ENCODE assay signal across 11 cellular contexts in genomic region chr16:65975049-65975708, GRCh38.
DNase-seq lines count a peak whose midpoint lies in the region; ATAC-seq and TF ChIP-seq lines count a peak whose summit lies in the region.
"Had no signal": no experiment of that assay in that cellular context is flagged by ENCODE, and none has a peak within 500 bp of the region (broad histone marks: within the 10 kb centered on the region; RNA-seq: fewer than 3 reads in every experiment).

No MANE protein-coding gene starts in this region.

- H3K9me3 ChIP-seq in A673 (ENCODE audit: low read depth, low read length, poor library complexity, severe bottlenecking): no peaks in the 10 kb centered on the region
- H3K9me3 ChIP-seq in heart right ventricle: peaks cover 0 to 20% (median 3%) of the 10 kb centered on the region in 11 donors
- no peaks in the 10 kb centered on the region for H3K9me3 ChIP-seq in aorta (ENCODE audit: control insufficient read depth, low read length)
- H3K9me3 ChIP-seq: tibial artery had no signal

- H3K27ac ChIP-seq in A673 (ENCODE audit: low read depth, low read length, poor library complexity, severe bottlenecking) (no peak overlapping the region), heart right ventricle (no peak overlapping the region), aorta (ENCODE audit: low read depth in 1 of 2, low read length in 2 of 2) (no peak overlapping the region)
- H3K27ac ChIP-seq: tibial artery had no signal

- POLR2A ChIA-PET in A673 (lab: Charles Lee; ENCODE audit: low non-redundant PET): no interaction called here

- intact Hi-C loops in A673 (cut with micrococcal nuclease; ENCODE audit: unreplicated experiment) (no loop called here), heart right ventricle (cut with DNase I) (no loop called here), aorta (cut with DNase I) (no loop called here)

- ATAC-seq in esophagus mucosa (peak; percentile 79), heart right ventricle (no peak), aorta (ENCODE audit: low FRiP score) (no peak)

- TF ChIP-seq CTCF in A673 (conservative IDR thresholded peaks at IDR 0.05; ENCODE audit: low read depth, low read length) (no peak), heart right ventricle (IDR thresholded peaks at IDR 0.05) (no peak)

- H3K4me1 ChIP-seq in A673 (ENCODE audit: insufficient read depth, low read length, poor library complexity, severe bottlenecking) (no peaks in the 10 kb centered on the region), heart right ventricle (no peaks in the 10 kb centered on the region), aorta (ENCODE audit: control insufficient read depth in 1 of 2, insufficient read depth in 2 of 2, low read length in 2 of 2) (no peaks in the 10 kb centered on the region)
- H3K4me1 ChIP-seq: tibial artery had no signal

- DNase-seq in A673 (ENCODE audit: low spot score) (peak; percentile 50), GM04504 (ENCODE audit: low read depth) (peak; percentile 45), RKO (ENCODE audit: low spot score) (peak; percentile 58), NCI-H345 (lab: John Stamatoyannopoulos, UW) (no peak), Ammon's horn (ENCODE audit: low spot score) (no peak), heart right ventricle (no peak), aorta (no peak)
- DNase-seq: NCI-H2029, SW 1271, tibial artery had no signal

- CTCF ChIA-PET in A673 (lab: Charles Lee): no interaction called here

- H3K4me3 ChIP-seq in A673 (ENCODE audit: low read depth, low read length, poor library complexity, severe bottlenecking) (no peak overlapping the region), heart right ventricle (no peak overlapping the region), aorta (ENCODE audit: low read length in 2 of 2) (no peak overlapping the region)
- H3K4me3 ChIP-seq: tibial artery had no signal

- H3K27me3 ChIP-seq in A673 (replicated peaks; ENCODE audit: insufficient read depth, low read depth, low read length, poor library complexity): no peaks in the 10 kb centered on the region
- no peaks in the 10 kb centered on the region for H3K27me3 ChIP-seq in heart right ventricle
- no peaks in the 10 kb centered on the region for H3K27me3 ChIP-seq in aorta (ENCODE audit: control insufficient read depth in 1 of 2, insufficient read depth in 2 of 2, low read length in 1 of 2)
- H3K27me3 ChIP-seq: tibial artery had no signal

- WGBS in heart right ventricle, 2 donors: 90 to 94% methylated on average over 7 of the region's 7 CpGs
- 71 to 90% methylated on average over 7 of the region's 7 CpGs for WGBS in aorta, 2 donors

- H3K36me3 ChIP-seq in A673 (ENCODE audit: insufficient read depth, low read length, poor library complexity, severe bottlenecking) (no peaks in the 10 kb centered on the region), heart right ventricle (no peaks in the 10 kb centered on the region), aorta (ENCODE audit: control insufficient read depth in 1 of 2, insufficient read depth in 2 of 2, low read length in 1 of 2) (no peaks in the 10 kb centered on the region)
- H3K36me3 ChIP-seq: tibial artery had no signal

- BruUV-seq in A673 (replicated peaks; lab: Mats Ljungman, UMichigan): no TSS peak

Comparison
In these comparisons a context has a peak if more than half of its experiments do, and no peak if none do; other contexts are left out.
1. DNase-seq: peak in A673 (single experiment), GM04504 (single experiment) and RKO (single experiment); none in NCI-H345 (single experiment), Ammon's horn (single experiment), heart right ventricle (0 of 2) and aorta (0 of 2).